In the genomic region with DNA sequence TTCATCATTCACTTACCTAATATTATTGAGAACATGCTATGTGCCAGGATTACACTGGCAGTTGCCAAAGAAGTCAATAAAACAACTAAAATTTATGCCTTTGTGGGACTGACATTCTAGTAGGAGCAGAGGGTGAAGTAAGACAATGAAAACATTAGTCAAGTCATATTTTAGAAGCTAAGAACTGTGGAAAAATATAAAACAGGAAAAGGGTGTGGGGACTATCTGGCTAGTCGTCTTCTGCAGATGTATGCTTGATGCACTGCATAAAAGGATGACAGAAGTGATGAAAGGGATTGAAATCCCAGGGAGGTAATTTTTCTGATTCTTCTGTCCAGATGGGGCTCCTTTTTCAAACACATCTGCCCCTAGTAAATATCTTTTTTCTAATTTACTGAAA, we compare ENCODE assay signal across 25 cellular contexts.
"Had no signal": no experiment of that assay in that cellular context is flagged by ENCODE, and none has a peak within 500 bp of the region (broad histone marks: within the 10 kb centered on the region; RNA-seq: fewer than 3 reads in every experiment).

No MANE protein-coding gene starts in this region.

- H3K27ac Mint-ChIP-seq: activated CD8-positive, alpha-beta T cell treated with anti-CD3 and anti-CD28 coated beads for 36 hours; activated naive CD4-positive, alpha-beta T cell treated with anti-CD3 and anti-CD28 coated beads for 36 hours; activated naive CD4-positive, alpha-beta T cell treated with anti-CD3 and anti-CD28 coated beads, Interleukin-2, amount 50 U/mL, for 24 hours; activated naive CD8-positive, alpha-beta T cell treated with anti-CD3 and anti-CD28 coated beads for 36 hours; activated naive CD8-positive, alpha-beta T cell treated with anti-CD3 and anti-CD28 coated beads, Interleukin-2, amount 50 U/mL, for 24 hours; activated T-helper 17 cell treated with anti-CD3 and anti-CD28 coated beads, Interleukin-2, amount 50 U/mL, for 72 hours; WTC11 had no signal

- H3K4me1 Mint-ChIP-seq: activated naive CD4-positive, alpha-beta T cell treated with anti-CD3 and anti-CD28 coated beads, Interleukin-2, amount 50 U/mL, for 24 hours; activated naive CD8-positive, alpha-beta T cell treated with anti-CD3 and anti-CD28 coated beads for 36 hours; activated naive CD8-positive, alpha-beta T cell treated with anti-CD3 and anti-CD28 coated beads, Interleukin-2, amount 50 U/mL, for 24 hours; activated T-helper 17 cell treated with anti-CD3 and anti-CD28 coated beads, Interleukin-2, amount 50 U/mL, for 72 hours had no signal

- H3K4me3 Mint-ChIP-seq: activated CD8-positive, alpha-beta T cell treated with anti-CD3 and anti-CD28 coated beads for 36 hours; activated naive CD4-positive, alpha-beta T cell treated with anti-CD3 and anti-CD28 coated beads for 36 hours; activated naive CD4-positive, alpha-beta T cell treated with anti-CD3 and anti-CD28 coated beads, Interleukin-2, amount 50 U/mL, for 24 hours; activated naive CD8-positive, alpha-beta T cell treated with anti-CD3 and anti-CD28 coated beads for 36 hours; activated naive CD8-positive, alpha-beta T cell treated with anti-CD3 and anti-CD28 coated beads, Interleukin-2, amount 50 U/mL, for 24 hours; activated T-cell treated with anti-CD3 and anti-CD28 coated beads, Interleukin-2, amount 50 U/mL, for 4 hours; activated T-helper 17 cell treated with anti-CD3 and anti-CD28 coated beads, Interleukin-2, amount 50 U/mL, for 72 hours; WTC11 had no signal

- H3K4me3 ChIP-seq: adrenal gland, body of pancreas, colonic mucosa, gastroesophageal sphincter, heart right ventricle had no signal

- ATAC-seq: activated CD8-positive, alpha-beta T cell treated with anti-CD3 and anti-CD28 coated beads for 36 hours; activated naive CD8-positive, alpha-beta T cell treated with anti-CD3 and anti-CD28 coated beads, Interleukin-2, amount 50 U/mL, for 24 hours; activated T-cell treated with anti-CD3 and anti-CD28 coated beads, Interleukin-2, amount 50 U/mL, for 4 hours; activated T-helper 17 cell treated with anti-CD3 and anti-CD28 coated beads, Interleukin-2, amount 50 U/mL, for 72 hours; body of pancreas; esophagus mucosa; gastroesophageal sphincter; WTC11 had no signal

- H3K36me3 Mint-ChIP-seq: activated naive CD4-positive, alpha-beta T cell treated with anti-CD3 and anti-CD28 coated beads, Interleukin-2, amount 50 U/mL, for 24 hours; activated naive CD8-positive, alpha-beta T cell treated with anti-CD3 and anti-CD28 coated beads for 36 hours; WTC11 had no signal

- H3K9me3 Mint-ChIP-seq: activated CD8-positive, alpha-beta T cell treated with anti-CD3 and anti-CD28 coated beads for 36 hours; activated naive CD4-positive, alpha-beta T cell treated with anti-CD3 and anti-CD28 coated beads for 36 hours; activated naive CD4-positive, alpha-beta T cell treated with anti-CD3 and anti-CD28 coated beads, Interleukin-2, amount 50 U/mL, for 24 hours; activated naive CD8-positive, alpha-beta T cell treated with anti-CD3 and anti-CD28 coated beads for 36 hours; activated naive CD8-positive, alpha-beta T cell treated with anti-CD3 and anti-CD28 coated beads, Interleukin-2, amount 50 U/mL, for 24 hours; activated T-cell treated with anti-CD3 and anti-CD28 coated beads, Interleukin-2, amount 50 U/mL, for 4 hours; activated T-helper 17 cell treated with anti-CD3 and anti-CD28 coated beads, Interleukin-2, amount 50 U/mL, for 72 hours; WTC11 had no signal

- H3K27me3 Mint-ChIP-seq: activated naive CD4-positive, alpha-beta T cell treated with anti-CD3 and anti-CD28 coated beads, Interleukin-2, amount 50 U/mL, for 24 hours; activated naive CD8-positive, alpha-beta T cell treated with anti-CD3 and anti-CD28 coated beads, Interleukin-2, amount 50 U/mL, for 24 hours; activated T-helper 17 cell treated with anti-CD3 and anti-CD28 coated beads, Interleukin-2, amount 50 U/mL, for 72 hours had no signal

- DNase-seq: activated CD4-positive, alpha-beta T cell treated with anti-CD3 and anti-CD28 coated beads for 48 hours; activated CD4-positive, alpha-beta T cell treated with anti-CD3 and anti-CD28 coated beads, Interleukin-2, amount 50 U/mL, for 1 hour; activated CD4-positive, alpha-beta T cell treated with anti-CD3 and anti-CD28 coated beads, Interleukin-2, amount 50 U/mL, for 48 hours; activated CD8-positive, alpha-beta memory T cell treated with anti-CD3 and anti-CD28 coated beads for 24 hours; activated CD8-positive, alpha-beta T cell treated with anti-CD3 and anti-CD28 coated beads for 36 hours; activated effector memory CD4-positive, alpha-beta T cell treated with Interleukin-2 at 50 U/mL for 16 hours; activated naive CD4-positive, alpha-beta T cell treated with anti-CD3 and anti-CD28 coated beads for 36 hours; activated naive CD8-positive, alpha-beta T cell treated with anti-CD3 and anti-CD28 coated beads for 36 hours; activated naive CD8-positive, alpha-beta T cell treated with anti-CD3 and anti-CD28 coated beads, Interleukin-2, amount 50 U/mL, for 24 hours; activated T-cell treated with anti-CD3 and anti-CD28 coated beads, Interleukin-2, amount 50 U/mL, for 4 hours; adrenal gland; amygdala; aorta; body of pancreas; caudate nucleus; colonic mucosa; effector CD8-positive, alpha-beta T cell; foreskin melanocyte; heart right ventricle; T-helper 2 cell had no signal
